ENCODE assay signal across 22 cellular contexts in genomic region chr13:48478401-48478800, GRCh38. TPM values are rescaled to one million over a fixed set of nuclear protein-coding genes. Genes with fewer than 3 reads are reported as not detected.
DNase-seq lines count a peak whose midpoint lies in the region; ATAC-seq and TF ChIP-seq lines count a peak whose summit lies in the region.
"Had no signal": no experiment of that assay in that cellular context is flagged by ENCODE, and none has a peak within 500 bp of the region (broad histone marks: within the 10 kb centered on the region; RNA-seq: fewer than 3 reads in every experiment).

No MANE protein-coding gene starts in this region.

- H3K9me2 ChIP-seq in SK-N-SH, result no peaks in the 10 kb centered on the region

- H3K27ac ChIP-seq in SK-N-SH (ENCODE audit: low read depth in 2 of 2, low read length in 1 of 2), result peak overlapping the region; percentile 30 to 60; a peak in 2 of 4 replicates
- peak overlapping the region; percentile 23 for H3K27ac ChIP-seq in fibroblast of lung (ENCODE audit: insufficient read depth, low read length)
- H3K27ac ChIP-seq in osteoblast (ENCODE audit: low read depth, low read length), result peak overlapping the region; percentile 25
- H3K27ac ChIP-seq: parathyroid adenoma, PC-9, right atrium auricular region had no signal

- no peaks in the 10 kb centered on the region for H3K9me3 ChIP-seq in SK-N-SH
- H3K9me3 ChIP-seq in fibroblast of lung (ENCODE audit: control insufficient read depth, insufficient read depth, low read depth, low read length), result no peaks in the 10 kb centered on the region
- no peaks in the 10 kb centered on the region for H3K9me3 ChIP-seq in osteoblast (ENCODE audit: low read depth, low read length)
- H3K9me3 ChIP-seq: heart right ventricle, right atrium auricular region had no signal

- H3K36me3 ChIP-seq in SK-N-SH (replicated peaks in 1 of 2; ENCODE audit: control insufficient read depth in 1 of 2, insufficient read depth in 2 of 2, low read length in 1 of 2), result peaks cover 36 to 38% of the 10 kb centered on the region in 2 experiments
- H3K36me3 ChIP-seq in fibroblast of lung (ENCODE audit: control insufficient read depth, insufficient read depth, low read length), result no peaks in the 10 kb centered on the region
- peaks cover 10% of the 10 kb centered on the region for H3K36me3 ChIP-seq in osteoblast (ENCODE audit: insufficient read depth, low read length)
- H3K36me3 ChIP-seq: right atrium auricular region had no signal

- no peak for TF ChIP-seq RAD21 in SK-N-SH (IDR thresholded peaks at IDR 0.05; ENCODE audit: low read length)

- H4K20me1 ChIP-seq in SK-N-SH (ENCODE audit: insufficient read depth) (no peaks in the 10 kb centered on the region), fibroblast of lung (ENCODE audit: control insufficient read depth, extremely low read depth, insufficient read depth, low read length) (no peaks in the 10 kb centered on the region), osteoblast (ENCODE audit: insufficient read depth, low read length) (no peaks in the 10 kb centered on the region)

- no peak for ATAC-seq in HG03025 (IDR thresholded peaks at IDR 0.05; ENCODE audit: low FRiP score, unreplicated experiment)
- ATAC-seq: activated T-cell treated with anti-CD3 and anti-CD28 coated beads, Interleukin-2, amount 50 U/mL, for 4 hours; HCT116; natural killer cell had no signal

- 31% methylated on average over 1 of the region's 1 CpG for WGBS in SK-N-SH (ENCODE audit: low lambda C conversion rate)

- no peak overlapping the region for H2AFZ ChIP-seq in SK-N-SH (ENCODE audit: low read depth)
- no peak overlapping the region for H2AFZ ChIP-seq in fibroblast of lung (ENCODE audit: low read length)
- H2AFZ ChIP-seq in osteoblast (ENCODE audit: low read length), result no peak overlapping the region
- H2AFZ ChIP-seq: parathyroid adenoma, PC-9 had no signal

- H3K4me2 ChIP-seq in SK-N-SH, result no peak overlapping the region
- no peak overlapping the region for H3K4me2 ChIP-seq in fibroblast of lung (ENCODE audit: extremely low read depth, insufficient read depth, low read length)
- no peak overlapping the region for H3K4me2 ChIP-seq in osteoblast (ENCODE audit: insufficient read depth, low read length)
- H3K4me2 ChIP-seq: PC-9 had no signal

- H3K4me3 ChIP-seq in SK-N-SH (ENCODE audit: low read depth in 2 of 2, low read length in 1 of 2), result no peak overlapping the region
- H3K4me3 ChIP-seq in fibroblast of lung (replicated peaks in 1 of 4; ENCODE audit: control extremely low read depth in 1 of 4, insufficient read depth in 1 of 4, low read depth in 3 of 4, low read length in 4 of 4), result no peak overlapping the region
- H3K4me3 ChIP-seq in osteoblast (ENCODE audit: insufficient read depth, low read length), result no peak overlapping the region
- H3K4me3 ChIP-seq: PC-9, right atrium auricular region had no signal

- no peak for TF ChIP-seq CTCF in SK-N-SH (IDR thresholded peaks at IDR 0.05)
- no peak for TF ChIP-seq CTCF in fibroblast of lung (conservative IDR thresholded peaks at IDR 0.05 in 1 of 2, IDR thresholded peaks at IDR 0.05 in 1 of 2; ENCODE audit: low read depth in 1 of 2, low read length in 2 of 2)
- TF ChIP-seq CTCF in osteoblast (IDR thresholded peaks at IDR 0.05; ENCODE audit: extremely low read depth, low read depth, low read length), result no peak
- no peak for TF ChIP-seq CTCF in GM20000 (IDR thresholded peaks at IDR 0.05; ENCODE audit: extremely low read depth, missing control alignments)

- H3K79me2 ChIP-seq in SK-N-SH (ENCODE audit: insufficient read depth) (no peaks in the 10 kb centered on the region), fibroblast of lung (ENCODE audit: control insufficient read depth, insufficient read depth, low read length) (no peaks in the 10 kb centered on the region), osteoblast (ENCODE audit: insufficient read depth, low read length) (no peaks in the 10 kb centered on the region)
- H3K79me2 ChIP-seq: parathyroid adenoma had no signal

- POLR2A ChIA-PET in SK-N-SH (lab: Yijun Ruan, JAX), result no interaction called here

- no peaks in the 10 kb centered on the region; a peak in 1 of 4 replicates for H3K4me1 ChIP-seq in SK-N-SH (ENCODE audit: control insufficient read depth in 1 of 2, insufficient read depth in 2 of 2, low read depth in 1 of 2, low read length in 1 of 2)
- H3K4me1 ChIP-seq in fibroblast of lung (ENCODE audit: control insufficient read depth, extremely low read depth, insufficient read depth, low read length), result no peaks in the 10 kb centered on the region
- no peaks in the 10 kb centered on the region for H3K4me1 ChIP-seq in osteoblast (ENCODE audit: insufficient read depth, low read length)
- H3K4me1 ChIP-seq: parathyroid adenoma, right atrium auricular region had no signal

- no peaks in the 10 kb centered on the region for H3K27me3 ChIP-seq in SK-N-SH (ENCODE audit: insufficient read depth)
- H3K27me3 ChIP-seq in fibroblast of lung (ENCODE audit: control insufficient read depth, insufficient read depth, low read length), result no peaks in the 10 kb centered on the region
- H3K27me3 ChIP-seq in osteoblast (ENCODE audit: insufficient read depth, low read length), result no peaks in the 10 kb centered on the region
- H3K27me3 ChIP-seq: heart right ventricle, right atrium auricular region had no signal

- DNase-seq in GM03348 (ENCODE audit: low spot score) (peak; percentile 13), SK-N-SH (no peak), fibroblast of lung (ENCODE audit: low read depth in 2 of 2) (peak; percentile 19 to 30), osteoblast (ENCODE audit: insufficient read length, low spot score, missing footprints) (no peak), occipital lobe (lab: John Stamatoyannopoulos, UW) (no peak), activated gamma-delta T cell treated with Interleukin-2 at 50 U/mL for 16 hours (no peak), GM20000 (ENCODE audit: low spot score) (no peak)
- DNase-seq: activated CD4-positive, alpha-beta T cell treated with anti-CD3 and anti-CD28 coated beads, Interleukin-2, amount 10 ng/mL, durations not matched to agents 24 days and 14 days; activated naive CD4-positive, alpha-beta T cell treated with anti-CD3 and anti-CD28 coated beads for 36 hours; activated T-cell treated with anti-CD3 and anti-CD28 coated beads, Interleukin-2, amount 50 U/mL, for 4 hours; CD4-positive, CD25-positive, alpha-beta regulatory T cell; heart right ventricle; KBM-7; natural killer cell; NCI-H1436 treated with DMSO at 0.1 percent for 48 hours; PC-9; stimulated activated CD4-positive, alpha-beta T cell treated with anti-CD3 and anti-CD28 coated beads, Interleukin-4, amount 100 ng/mL, for 4 hours; stimulated activated naive CD4-positive, alpha-beta T cell treated with Interleukin-2 at 50 U/mL for 16 hours had no signal

- CTCF ChIA-PET in SK-N-SH (lab: Yijun Ruan, JAX), result no interaction called here

- TF ChIP-seq EP300 in SK-N-SH (IDR thresholded peaks at IDR 0.05; ENCODE audit: borderline replicate concordance in 1 of 2, low read depth in 1 of 2, low read length in 1 of 2), result no peak

- H3F3A ChIP-seq in SK-N-SH (replicated peaks; ENCODE audit: insufficient read depth), result peaks cover 13% of the 10 kb centered on the region

- H3K9ac ChIP-seq in SK-N-SH (no peak overlapping the region), fibroblast of lung (ENCODE audit: insufficient read depth, low read length) (no peak overlapping the region)
- H3K9ac ChIP-seq: parathyroid adenoma had no signal

TF ChIP-seq in SK-N-SH, 30 proteins besides CTCF, POLR2A, EP300 and RAD21:
- no peak for TF ChIP-seq YY1 (IDR thresholded peaks at IDR 0.05; ENCODE audit: low read depth)
- peak; percentile 20; the same call in 1 of the 2 replicates for TF ChIP-seq TCF12 (IDR thresholded peaks at IDR 0.05)

RNA-seq across cellular contexts. Expression of gene RCBTB2, which starts 54.5 kb away (rescaled TPM):
- 2.8 and 4.3 TPM in 2 replicates for polyA plus RNA-seq in SK-N-SH (2012; rRNA removed)
- 3.2 and 3.4 TPM in 2 replicates for polyA plus RNA-seq in SK-N-SH (2012; cell fraction: cytosol; rRNA removed)
- polyA plus RNA-seq in SK-N-SH (2012; cell fraction: nucleus; rRNA removed), result 2.4 and 4.7 TPM in 2 replicates
- total RNA-seq in fibroblast of lung, result 6.9 and 8.4 TPM in 2 replicates
- 6.0 and 9.6 TPM in 2 replicates for polyA plus RNA-seq in fibroblast of lung
- polyA plus RNA-seq in fibroblast of lung (2012), result 4.7 and 6.0 TPM in 2 replicates
- 1.7 and 2.4 TPM in 2 replicates for polyA minus RNA-seq in fibroblast of lung (ENCODE audit: low replicate concordance)
- total RNA-seq in osteoblast, result 10.5 and 11.8 TPM in 2 replicates
- total RNA-seq in occipital lobe, result 45.2 TPM

Comparison
In these comparisons a context has a peak if more than half of its experiments do, and no peak if none do; other contexts are left out.
1. DNase-seq: peak in GM03348 (single experiment) and fibroblast of lung (2 of 2); none in SK-N-SH (single experiment), osteoblast (single experiment), occipital lobe (single experiment), activated gamma-delta T cell treated with Interleukin-2 at 50 U/mL for 16 hours (single experiment) and GM20000 (single experiment).
2. Peak in every context shown above with its lines, with median percentiles within 50 percentile points of each other: H3K27ac ChIP-seq.